In genomic region chr1:77718181-77718580, GRCh38 we compare ENCODE assay signal across 29 cellular contexts.
"Had no signal": no experiment of that assay in that cellular context is flagged by ENCODE, and none has a peak within 500 bp of the region (broad histone marks: within the 10 kb centered on the region; RNA-seq: fewer than 3 reads in every experiment).

No MANE protein-coding gene starts in this region.

- H3K9me3 Mint-ChIP-seq: dendritic cell treated with granulocyte-macrophage colony-stimulating factor and Interleukin-4, amounts not matched to agents 40 ng/mL and 50 ng/mL, for 4 days; effector memory CD8-positive, alpha-beta T cell had no signal

- H3K27ac ChIP-seq: colonic mucosa, coronary artery, dorsolateral prefrontal cortex, epithelial cell of prostate, esophagus muscularis mucosa, esophagus squamous epithelium, foreskin keratinocyte, gastrocnemius medialis, gastroesophageal sphincter, heart left ventricle, heart right ventricle had no signal

- FAIRE-seq: colon, endometrium, endothelial cell of umbilical vein, frontal cortex had no signal

- H3K4me3 Mint-ChIP-seq: dendritic cell treated with granulocyte-macrophage colony-stimulating factor and Interleukin-4, amounts not matched to agents 40 ng/mL and 50 ng/mL, for 4 days; effector memory CD8-positive, alpha-beta T cell; endodermal cell had no signal

- DNase-seq: colonic mucosa; cortex of kidney; dermis blood vessel endothelial cell; dorsolateral prefrontal cortex; effector CD4-positive, alpha-beta T cell; effector CD8-positive, alpha-beta T cell; effector memory CD4-positive, alpha-beta T cell; effector memory CD8-positive, alpha-beta T cell; endodermal cell; erythroblast; esophagus squamous epithelium; foreskin fibroblast; foreskin keratinocyte; foreskin melanocyte; gastrocnemius medialis; glutamatergic neuron; head of caudate nucleus; heart left ventricle; heart right ventricle had no signal

- H3K4me3 ChIP-seq: colonic mucosa, coronary artery, dorsolateral prefrontal cortex, esophagus muscularis mucosa, esophagus squamous epithelium, gastrocnemius medialis, gastroesophageal sphincter, heart left ventricle, heart right ventricle had no signal

- H3K27me3 Mint-ChIP-seq: dendritic cell treated with granulocyte-macrophage colony-stimulating factor and Interleukin-4, amounts not matched to agents 40 ng/mL and 50 ng/mL, for 4 days; effector memory CD8-positive, alpha-beta T cell had no signal

- H3K9me3 ChIP-seq: colonic mucosa, esophagus muscularis mucosa, esophagus squamous epithelium, gastrocnemius medialis, gastroesophageal sphincter, heart left ventricle, heart right ventricle had no signal

- H3K27ac Mint-ChIP-seq: dendritic cell treated with granulocyte-macrophage colony-stimulating factor and Interleukin-4, amounts not matched to agents 40 ng/mL and 50 ng/mL, for 4 days; endodermal cell had no signal

- H3K4me1 Mint-ChIP-seq: endodermal cell had no signal

- H3K4me1 ChIP-seq: colonic mucosa, esophagus muscularis mucosa, esophagus squamous epithelium, foreskin keratinocyte, gastrocnemius medialis, gastroesophageal sphincter, heart left ventricle, heart right ventricle had no signal

- H3K27me3 ChIP-seq: colonic mucosa, dorsolateral prefrontal cortex, esophagus muscularis mucosa, esophagus squamous epithelium, foreskin keratinocyte, gastrocnemius medialis, gastroesophageal sphincter, heart left ventricle, heart right ventricle had no signal

- ATAC-seq: effector memory CD8-positive, alpha-beta T cell; esophagus mucosa; foreskin keratinocyte; gastrocnemius medialis; gastroesophageal sphincter; heart left ventricle; heart right ventricle had no signal
